9 cellular contexts compared by ENCODE assay signal in genomic region chr1:39787108-39787375, GRCh38. TPM values are rescaled to one million over a fixed set of nuclear protein-coding genes. Genes with fewer than 3 reads are reported as not detected.
DNase-seq lines count a peak whose midpoint lies in the region; ATAC-seq and TF ChIP-seq lines count a peak whose summit lies in the region.
"Not testable (repeated sequence)": the region's sequence is repeated elsewhere in the genome, so short reads cannot be mapped to it uniquely, and the experiment has no call there.
"Had no signal": no experiment of that assay in that cellular context is flagged by ENCODE, and none has a peak within 500 bp of the region (broad histone marks: within the 10 kb centered on the region; RNA-seq: fewer than 3 reads in every experiment).

No MANE protein-coding gene starts in this region.

- H3K4me3 Mint-ChIP-seq in T-helper 1 cell treated with Interleukin-12 subunit alpha and Interleukin-12 subunit beta and Interleukin-4 antibody, amounts not matched to agents 30 μg/mL and 1 μg/mL, for 36 hours: peak overlapping the region; percentile 39
- peak overlapping the region; percentile 38 for H3K4me3 Mint-ChIP-seq in activated T-cell treated with anti-CD3 and anti-CD28 coated beads, Interleukin-2, amount 50 U/mL, for 24 hours
- peak overlapping the region; percentile 38 for H3K4me3 Mint-ChIP-seq in activated naive CD8-positive, alpha-beta T cell treated with anti-CD3 and anti-CD28 coated beads, Interleukin-2, amount 50 U/mL, for 24 hours
- H3K4me3 Mint-ChIP-seq in naive B cell: peak overlapping the region in 7 of 8 donors; percentile 62 to 89 (median 74)
- H3K4me3 Mint-ChIP-seq in osteocyte (ENCODE audit: unreplicated experiment): peak overlapping the region; percentile 33

- H3K27ac Mint-ChIP-seq in T-helper 1 cell treated with Interleukin-12 subunit alpha and Interleukin-12 subunit beta and Interleukin-4 antibody, amounts not matched to agents 30 μg/mL and 1 μg/mL, for 36 hours; activated T-cell treated with anti-CD3 and anti-CD28 coated beads, Interleukin-2, amount 50 U/mL, for 24 hours; osteocyte (ENCODE audit: unreplicated experiment): not testable (repeated sequence)
- H3K27ac Mint-ChIP-seq in activated naive CD8-positive, alpha-beta T cell treated with anti-CD3 and anti-CD28 coated beads, Interleukin-2, amount 50 U/mL, for 24 hours: peak overlapping the region; percentile 35
- peak overlapping the region in 2 of 6 donors; percentile 54 to 74 for H3K27ac Mint-ChIP-seq in naive B cell

- H3K9ac ChIP-seq in BLaER1: not testable (repeated sequence)

- H3K27ac ChIP-seq in BLaER1, hepatocyte: not testable (repeated sequence)

- not testable (repeated sequence) for H3K36me3 Mint-ChIP-seq in T-helper 1 cell treated with Interleukin-12 subunit alpha and Interleukin-12 subunit beta and Interleukin-4 antibody, amounts not matched to agents 30 μg/mL and 1 μg/mL, for 36 hours (ENCODE audit: low read depth); activated T-cell treated with anti-CD3 and anti-CD28 coated beads, Interleukin-2, amount 50 U/mL, for 24 hours (ENCODE audit: low read depth); activated naive CD8-positive, alpha-beta T cell treated with anti-CD3 and anti-CD28 coated beads, Interleukin-2, amount 50 U/mL, for 24 hours (ENCODE audit: low read depth); naive B cell; osteocyte (ENCODE audit: unreplicated experiment)

- H3K4me1 Mint-ChIP-seq in T-helper 1 cell treated with Interleukin-12 subunit alpha and Interleukin-12 subunit beta and Interleukin-4 antibody, amounts not matched to agents 30 μg/mL and 1 μg/mL, for 36 hours (ENCODE audit: low read depth); activated T-cell treated with anti-CD3 and anti-CD28 coated beads, Interleukin-2, amount 50 U/mL, for 24 hours (ENCODE audit: low read depth); activated naive CD8-positive, alpha-beta T cell treated with anti-CD3 and anti-CD28 coated beads, Interleukin-2, amount 50 U/mL, for 24 hours; naive B cell; osteocyte (ENCODE audit: unreplicated experiment): not testable (repeated sequence)

- H3K36me3 ChIP-seq in BLaER1; GM06990 (ENCODE audit: control insufficient read depth, insufficient read depth, low read length); hepatocyte (replicated peaks; ENCODE audit: insufficient read depth, low read depth): not testable (repeated sequence)

- peaks cover 36% of the 10 kb centered on the region for H3K27me3 Mint-ChIP-seq in T-helper 1 cell treated with Interleukin-12 subunit alpha and Interleukin-12 subunit beta and Interleukin-4 antibody, amounts not matched to agents 30 μg/mL and 1 μg/mL, for 36 hours (ENCODE audit: low read depth)
- peaks cover 25% of the 10 kb centered on the region for H3K27me3 Mint-ChIP-seq in activated T-cell treated with anti-CD3 and anti-CD28 coated beads, Interleukin-2, amount 50 U/mL, for 24 hours
- peaks cover 31% of the 10 kb centered on the region for H3K27me3 Mint-ChIP-seq in activated naive CD8-positive, alpha-beta T cell treated with anti-CD3 and anti-CD28 coated beads, Interleukin-2, amount 50 U/mL, for 24 hours
- H3K27me3 Mint-ChIP-seq in naive B cell: peaks cover 8 to 49% (median 18%) of the 10 kb centered on the region in 3 donors
- peaks cover 48% of the 10 kb centered on the region for H3K27me3 Mint-ChIP-seq in osteocyte (ENCODE audit: unreplicated experiment)

- WGBS in hepatocyte (ENCODE audit: low lambda C conversion rate, missing lambda C conversion rate): 93% methylated on average over 5 of the region's 5 CpGs

- TF ChIP-seq CTCF in GM06990 (IDR thresholded peaks at IDR 0.05; ENCODE audit: insufficient read depth, low read length, poor library complexity, severe bottlenecking); hepatocyte (IDR thresholded peaks at IDR 0.05; ENCODE audit: poor library complexity); osteocyte (IDR thresholded peaks at IDR 0.05): not testable (repeated sequence)

- not testable (repeated sequence) for H3K9me2 ChIP-seq in hepatocyte (replicated peaks; ENCODE audit: insufficient read depth)

- not testable (repeated sequence) for ATAC-seq in activated naive CD8-positive, alpha-beta T cell treated with anti-CD3 and anti-CD28 coated beads, Interleukin-2, amount 50 U/mL, for 24 hours; naive B cell (ENCODE audit: low read depth in 2 of 2)

- DNase-seq in GM06990 (ENCODE audit: extremely low read depth, insufficient read length); activated T-cell treated with anti-CD3 and anti-CD28 coated beads, Interleukin-2, amount 50 U/mL, for 24 hours; activated naive CD8-positive, alpha-beta T cell treated with anti-CD3 and anti-CD28 coated beads, Interleukin-2, amount 50 U/mL, for 24 hours; hepatocyte (ENCODE audit: low spot score); naive B cell; osteocyte (ENCODE audit: extremely low spot score, unreplicated experiment): not testable (repeated sequence)

- H3K27me3 ChIP-seq in BLaER1 (peaks cover 15% of the 10 kb centered on the region), hepatocyte (peaks cover 17% of the 10 kb centered on the region)
- H3K27me3 ChIP-seq in GM06990 (replicated peaks; ENCODE audit: control insufficient read depth, insufficient read depth, low read length): not testable (repeated sequence)

- H3K4me2 ChIP-seq in BLaER1: peak overlapping the region; percentile 74
- H3K4me2 ChIP-seq in hepatocyte: peak overlapping the region; percentile 62

- H4K20me1 ChIP-seq in BLaER1; hepatocyte (ENCODE audit: insufficient read depth, poor library complexity, severe bottlenecking): not testable (repeated sequence)

- H2AFZ ChIP-seq in hepatocyte: not testable (repeated sequence)

- not testable (repeated sequence) for H3K4me3 ChIP-seq in BLaER1, hepatocyte
- H3K4me3 ChIP-seq in GM06990 (replicated peaks; ENCODE audit: low read depth, low read length): peak overlapping the region; percentile 58

- not testable (repeated sequence) for H3K9me3 ChIP-seq in BLaER1; hepatocyte (ENCODE audit: low read depth)

- not testable (repeated sequence) for H3K9me3 Mint-ChIP-seq in T-helper 1 cell treated with Interleukin-12 subunit alpha and Interleukin-12 subunit beta and Interleukin-4 antibody, amounts not matched to agents 30 μg/mL and 1 μg/mL, for 36 hours; activated T-cell treated with anti-CD3 and anti-CD28 coated beads, Interleukin-2, amount 50 U/mL, for 24 hours; activated naive CD8-positive, alpha-beta T cell treated with anti-CD3 and anti-CD28 coated beads, Interleukin-2, amount 50 U/mL, for 24 hours; naive B cell; osteocyte (ENCODE audit: unreplicated experiment)

- not testable (repeated sequence) for H3K79me2 ChIP-seq in hepatocyte

- peaks cover 43% of the 10 kb centered on the region for H3K4me1 ChIP-seq in BLaER1
- H3K4me1 ChIP-seq in hepatocyte (ENCODE audit: insufficient read depth): not testable (repeated sequence)

RNA-seq across cellular contexts. Expression of gene BMP8B, which starts 1.6 kb away (rescaled TPM):
- total RNA-seq in hepatocyte (5.5 and 7.6 TPM in 2 replicates), osteocyte (0.08 TPM in 1 of 2 replicates, not detected in the other)
- polyA plus RNA-seq in hepatocyte (1.9 and 3.1 TPM in 2 replicates), naive B cell (ENCODE audit: low read depth in 6 of 6) (under 1 TPM in 4 of 6 donors, not detected in 2; 0.09 to 0.84 (median 0.31) TPM)
- total RNA-seq: IMR-90 had no signal
- polyA plus RNA-seq: IMR-90 had no signal

RNA-seq across cellular contexts. Expression of gene OXCT2, which starts 15.9 kb away (rescaled TPM):
- total RNA-seq in hepatocyte (0.60 and 1.8 TPM in 2 replicates), osteocyte (0.18 TPM in 1 of 2 replicates, not detected in the other)
- polyA plus RNA-seq in hepatocyte (0.25 and 0.39 TPM in 2 replicates), naive B cell (ENCODE audit: low read depth in 6 of 6) (1 to 10 TPM in 1 of 6 donors, under 1 TPM in 2, not detected in 3; 0.47 to 2.3 (median 0.92) TPM)

RNA-seq across cellular contexts. Expression of gene PPIE, which starts 48.4 kb away (rescaled TPM):
- total RNA-seq in hepatocyte: 35.5 and 42.6 TPM in 2 replicates
- 61.2 and 77.3 TPM in 2 replicates for polyA plus RNA-seq in hepatocyte
- 100 to 1,000 TPM in 2 of 6 donors, 10 to 100 TPM in 4; 52.8 to 118 (median 82.0) TPM for polyA plus RNA-seq in naive B cell (ENCODE audit: low read depth in 6 of 6)
- 38.4 and 40.8 TPM in 2 replicates for total RNA-seq in osteocyte
